Comparison of ENCODE assay signal across 25 cellular contexts in genomic region chr6:49555951-49556350, GRCh38. TPM values are rescaled to one million over a fixed set of nuclear protein-coding genes. Genes with fewer than 3 reads are reported as not detected.
DNase-seq lines count a peak whose midpoint lies in the region; ATAC-seq, FAIRE-seq and TF ChIP-seq lines count a peak whose summit lies in the region.
"Had no signal": no experiment of that assay in that cellular context is flagged by ENCODE, and none has a peak within 500 bp of the region (broad histone marks: within the 10 kb centered on the region; RNA-seq: fewer than 3 reads in every experiment).

No MANE protein-coding gene starts in this region.

- peak overlapping the region; percentile 21; the same call in 1 of the 2 replicates for H3K4me3 ChIP-seq in HFF-Myc (replicated peaks; ENCODE audit: low read depth, low read length)
- H3K4me3 ChIP-seq in astrocyte (ENCODE audit: insufficient read depth, low read depth, low read length), result no peak overlapping the region
- no peak overlapping the region for H3K4me3 ChIP-seq in hepatocyte
- H3K4me3 ChIP-seq: GM23338, thyroid gland had no signal

- no peak for DNase-seq in HFF-Myc (ENCODE audit: extremely low read depth, low read depth)
- DNase-seq in astrocyte (ENCODE audit: low read depth), result no peak
- DNase-seq in hepatocyte (ENCODE audit: low spot score), result no peak
- DNase-seq in SW480 (ENCODE audit: low spot score), result no peak
- no peak for DNase-seq in GM10248 (ENCODE audit: extremely low spot score)
- DNase-seq: activated CD8-positive, alpha-beta memory T cell treated with anti-CD3 and anti-CD28 coated beads for 24 hours; activated T-cell treated with anti-CD3 and anti-CD28 coated beads for 4 hours; amygdala; immature natural killer cell; naive B cell; NCI-H524; posterior cingulate gyrus; stimulated activated CD4-positive, alpha-beta T cell treated with anti-CD3 and anti-CD28 coated beads, Interleukin-12 subunit alpha, Interleukin-12 subunit beta, amount 100 ng/mL, for 4 hours; stimulated activated CD4-positive, alpha-beta T cell treated with anti-CD3 and anti-CD28 coated beads, Interleukin-4, amount 100 ng/mL, for 1 hour; T1000; thyroid gland had no signal

- H3K9me2 ChIP-seq in hepatocyte (replicated peaks; ENCODE audit: insufficient read depth), result no peaks in the 10 kb centered on the region

- H3K9me3 ChIP-seq in astrocyte (ENCODE audit: insufficient read depth, low read depth, low read length) (no peaks in the 10 kb centered on the region), hepatocyte (ENCODE audit: low read depth) (no peaks in the 10 kb centered on the region)
- H3K9me3 ChIP-seq: neutrophil, thyroid gland had no signal

- H3K4me1 Mint-ChIP-seq in astrocyte (ENCODE audit: low read depth, unreplicated experiment), result peaks cover 6% of the 10 kb centered on the region

- no peak for FAIRE-seq in astrocyte (lab: Jason Lieb, UNC)

- H2AFZ ChIP-seq in astrocyte (ENCODE audit: low read depth, low read length), result no peak overlapping the region
- H2AFZ ChIP-seq in hepatocyte, result no peak overlapping the region
- H2AFZ ChIP-seq: GM23338 had no signal

- H3K36me3 ChIP-seq in astrocyte (ENCODE audit: insufficient read depth, low read length), result no peaks in the 10 kb centered on the region
- H3K36me3 ChIP-seq in hepatocyte (replicated peaks; ENCODE audit: insufficient read depth, low read depth), result no peaks in the 10 kb centered on the region
- H3K36me3 ChIP-seq: neutrophil, thyroid gland had no signal

- TF ChIP-seq CTCF in HFF-Myc (IDR thresholded peaks at IDR 0.05; ENCODE audit: low read depth, low read length, missing control alignments), result no peak
- TF ChIP-seq CTCF in astrocyte (IDR thresholded peaks at IDR 0.05; ENCODE audit: insufficient read depth, low read depth, low read length), result no peak
- TF ChIP-seq CTCF in hepatocyte (IDR thresholded peaks at IDR 0.05; ENCODE audit: poor library complexity), result no peak
- no peak for TF ChIP-seq CTCF in GM10248 (IDR thresholded peaks at IDR 0.05; ENCODE audit: control extremely low read depth, extremely low read depth, low read depth, missing control alignments)

- H3K4me3 Mint-ChIP-seq in astrocyte (ENCODE audit: unreplicated experiment), result no peak overlapping the region
- H3K4me3 Mint-ChIP-seq: GM23338, immature natural killer cell, naive B cell had no signal

- H4K20me1 ChIP-seq in astrocyte (ENCODE audit: insufficient read depth, low read length) (no peaks in the 10 kb centered on the region), hepatocyte (ENCODE audit: insufficient read depth, poor library complexity, severe bottlenecking) (no peaks in the 10 kb centered on the region)

- ATAC-seq in HG03159 (IDR thresholded peaks at IDR 0.05; ENCODE audit: unreplicated experiment), result no peak
- no peak for ATAC-seq in HG03039 (IDR thresholded peaks at IDR 0.05; ENCODE audit: unreplicated experiment)
- ATAC-seq: GM23338, sciatic nerve had no signal

- no peaks in the 10 kb centered on the region for H3K9me3 Mint-ChIP-seq in astrocyte (ENCODE audit: unreplicated experiment)
- H3K9me3 Mint-ChIP-seq: activated naive CD4-positive, alpha-beta T cell treated with anti-CD3 and anti-CD28 coated beads, Interleukin-2, amount 50 U/mL, for 72 hours; GM23338; immature natural killer cell had no signal

- no peak overlapping the region for H3K9ac ChIP-seq in astrocyte (ENCODE audit: low read length)
- H3K9ac ChIP-seq: KMS-11 had no signal

- no peaks in the 10 kb centered on the region for H3K36me3 Mint-ChIP-seq in astrocyte (ENCODE audit: low read depth, unreplicated experiment)
- H3K36me3 Mint-ChIP-seq: activated naive CD4-positive, alpha-beta T cell treated with anti-CD3 and anti-CD28 coated beads, Interleukin-2, amount 50 U/mL, for 72 hours; immature natural killer cell; naive B cell had no signal

- H3K79me2 ChIP-seq in astrocyte (ENCODE audit: insufficient read depth, low read length), result peaks cover 25% of the 10 kb centered on the region
- H3K79me2 ChIP-seq in hepatocyte, result no peaks in the 10 kb centered on the region

- CTCF ChIA-PET in GM10248 (lab: Yijun Ruan, JAX), result no interaction called here

- H3K27me3 ChIP-seq in astrocyte (ENCODE audit: insufficient read depth, low read length), result no peaks in the 10 kb centered on the region
- no peaks in the 10 kb centered on the region for H3K27me3 ChIP-seq in hepatocyte
- H3K27me3 ChIP-seq: thyroid gland had no signal

- peaks cover 4% of the 10 kb centered on the region for H3K27me3 Mint-ChIP-seq in astrocyte (ENCODE audit: low read depth, unreplicated experiment)

- POLR2A ChIA-PET in GM10248 (lab: Yijun Ruan, JAX), result no interaction called here

- H3K27ac ChIP-seq in astrocyte (ENCODE audit: low read depth, low read length), result no peak overlapping the region
- peak overlapping the region; percentile 36 for H3K27ac ChIP-seq in hepatocyte
- H3K27ac ChIP-seq: KMS-11, neutrophil, thyroid gland had no signal

- peaks cover 17% of the 10 kb centered on the region for H3K4me1 ChIP-seq in astrocyte (ENCODE audit: insufficient read depth, low read length)
- peaks cover 2% of the 10 kb centered on the region for H3K4me1 ChIP-seq in hepatocyte (ENCODE audit: insufficient read depth)

- peak overlapping the region; percentile 19 for H3K4me2 ChIP-seq in astrocyte (ENCODE audit: low read length)
- H3K4me2 ChIP-seq in hepatocyte, result no peak overlapping the region
- H3K4me2 ChIP-seq: GM23338, KMS-11 had no signal

- WGBS in hepatocyte (ENCODE audit: low lambda C conversion rate, missing lambda C conversion rate), result 71% methylated on average over 4 of the region's 4 CpGs

- no peak overlapping the region for H3K27ac Mint-ChIP-seq in astrocyte (ENCODE audit: unreplicated experiment)
- H3K27ac Mint-ChIP-seq: activated naive CD4-positive, alpha-beta T cell treated with anti-CD3 and anti-CD28 coated beads, Interleukin-2, amount 50 U/mL, for 72 hours; GM23338; immature natural killer cell had no signal

RNA-seq across cellular contexts. Expression of gene C6orf141, which starts 5.5 kb away (rescaled TPM):
- total RNA-seq in astrocyte (0.55 and 4.6 TPM in 2 replicates), hepatocyte (1.7 and 2.9 TPM in 2 replicates)
- polyA plus RNA-seq in hepatocyte, result 4.2 and 4.5 TPM in 2 replicates
- polyA plus RNA-seq: immature natural killer cell had no signal

RNA-seq across cellular contexts. Expression of gene GLYATL3, which starts 56.2 kb away (rescaled TPM):
- total RNA-seq in astrocyte, result not detected in 2 replicates
- total RNA-seq in hepatocyte, result 0.64 TPM in 1 of 2 replicates, not detected in the other
- polyA plus RNA-seq in hepatocyte, result not detected in 2 replicates
- total RNA-seq: activated naive CD4-positive, alpha-beta T cell treated with anti-CD3 and anti-CD28 coated beads, Interleukin-2, amount 50 U/mL, for 72 hours; glomerular endothelial cell; GM23338; left lobe of liver; sciatic nerve; thyroid gland had no signal
- polyA plus RNA-seq: GM23338, immature natural killer cell had no signal
